Comparison of ENCODE assay signal across 18 cellular contexts in genomic region chr2:203861607-203862006, GRCh38. TPM values are rescaled to one million over a fixed set of nuclear protein-coding genes. Genes with fewer than 3 reads are reported as not detected.
"Had no signal": no experiment of that assay in that cellular context is flagged by ENCODE, and none has a peak within 500 bp of the region (broad histone marks: within the 10 kb centered on the region; RNA-seq: fewer than 3 reads in every experiment).

No MANE protein-coding gene starts in this region.

- H3K36me3 ChIP-seq: colonic mucosa, transverse colon, vagina had no signal

- H3K4me3 Mint-ChIP-seq: brain; mesothelial cell of epicardium; nephron progenitor cell; stimulated activated naive B cell treated with anti-CD40 and anti-IgM and Interleukin-4, amounts not matched to agents 10 μg/mL and 1 μg/mL and 100 μg/mL, for 72 hours had no signal

- H3K4me1 Mint-ChIP-seq: mesothelial cell of epicardium; nephron progenitor cell; stimulated activated naive B cell treated with anti-CD40 and anti-IgM and Interleukin-4, amounts not matched to agents 10 μg/mL and 1 μg/mL and 100 μg/mL, for 72 hours had no signal

- H3K27me3 ChIP-seq: colonic mucosa, transverse colon, vagina had no signal

- H3K4me1 ChIP-seq: colonic mucosa, transverse colon, vagina had no signal

- H3K27ac Mint-ChIP-seq: brain; mesothelial cell of epicardium; nephron progenitor cell; stimulated activated naive B cell treated with anti-CD40 and anti-IgM and Interleukin-4, amounts not matched to agents 10 μg/mL and 1 μg/mL and 100 μg/mL, for 72 hours had no signal

- H3K27ac ChIP-seq: colonic mucosa, transverse colon, vagina had no signal

- H3K27me3 Mint-ChIP-seq: brain had no signal

- DNase-seq: activated CD4-positive, alpha-beta T cell treated with anti-CD3 and anti-CD28 coated beads for 1 hour; central memory CD4-positive, alpha-beta T cell; colonic mucosa; left colon; nephron progenitor cell; occipital lobe; stimulated activated CD4-positive, alpha-beta T cell treated with anti-CD3 and anti-CD28 coated beads, Interleukin-2, amount 100 ng/mL, for 48 hours; stimulated activated naive B cell treated with anti-CD40 and anti-IgM and Interleukin-4, amounts not matched to agents 10 μg/mL and 1 μg/mL and 100 μg/mL, for 72 hours; SW 1271; T1000; transverse colon had no signal

- H3K36me3 Mint-ChIP-seq: brain; mesothelial cell of epicardium; stimulated activated naive B cell treated with anti-CD40 and anti-IgM and Interleukin-4, amounts not matched to agents 10 μg/mL and 1 μg/mL and 100 μg/mL, for 72 hours had no signal

- H3K9me3 ChIP-seq: colonic mucosa, transverse colon, vagina had no signal

- ATAC-seq: esophagus mucosa, left colon had no signal

- H3K4me3 ChIP-seq: colonic mucosa, lung, transverse colon, vagina had no signal

RNA-seq across cellular contexts. Expression of gene CTLA4, which starts 6.0 kb away (rescaled TPM):
- total RNA-seq: mesothelial cell of epicardium, occipital lobe, posterior vena cava, skeletal muscle tissue had no signal
